In the genomic region with DNA sequence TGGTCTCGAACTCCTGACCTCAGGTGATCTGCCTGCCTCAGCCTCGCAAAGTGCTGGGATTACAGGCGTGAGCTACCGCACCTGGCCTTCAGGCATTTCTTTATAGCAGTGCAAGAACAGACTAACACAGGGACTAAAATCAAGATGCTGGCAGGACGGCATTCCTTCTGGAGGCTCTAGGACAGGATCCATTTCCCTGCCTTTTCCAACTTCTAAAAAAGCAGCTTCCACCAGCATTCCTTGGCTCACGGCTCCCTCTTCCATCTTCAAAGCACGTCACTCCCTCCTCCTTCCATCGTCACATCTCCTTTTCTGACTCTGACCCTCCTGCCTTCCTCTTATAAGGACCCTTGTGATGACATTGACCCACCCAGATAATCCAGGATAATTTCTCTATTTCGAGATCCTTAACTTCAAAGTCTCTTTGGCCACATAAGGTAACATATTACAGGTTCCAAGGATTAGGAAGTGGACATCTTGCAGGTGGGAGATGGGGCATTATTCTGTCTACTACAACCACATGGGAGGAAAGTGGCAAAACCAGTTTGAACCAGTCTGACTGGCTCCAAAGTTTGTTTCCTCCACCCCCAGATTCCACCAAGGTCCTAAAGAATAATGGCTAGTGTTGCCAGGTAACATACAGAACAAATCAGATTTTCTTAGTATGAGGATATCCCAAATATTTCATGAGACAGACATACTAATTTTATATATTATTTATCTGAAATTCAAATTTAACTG, we compare ENCODE assay signal across 18 cellular contexts.
DNase-seq lines count a peak whose midpoint lies in the region; ATAC-seq, FAIRE-seq and TF ChIP-seq lines count a peak whose summit lies in the region.
"Had no signal": no experiment of that assay in that cellular context is flagged by ENCODE, and none has a peak within 500 bp of the region (broad histone marks: within the 10 kb centered on the region; RNA-seq: fewer than 3 reads in every experiment).

No MANE protein-coding gene starts in this region.

- TF ChIP-seq RAD21 in Ishikawa (IDR thresholded peaks at IDR 0.05; ENCODE audit: low read depth) (no peak), H1 (IDR thresholded peaks at IDR 0.05 in 1 of 2, conservative IDR thresholded peaks at IDR 0.05 in 1 of 2; ENCODE audit: low read depth in 2 of 2, low read length in 2 of 2) (no peak)

- H4K8ac ChIP-seq in H1 (ENCODE audit: extremely low read depth, insufficient read depth, low read length), result no peak overlapping the region
- no peak overlapping the region for H4K8ac ChIP-seq in mesendoderm (ENCODE audit: low read depth, low read length)

- H3K4me3 ChIP-seq in H1 (ENCODE audit: extremely low read depth in 1 of 4, insufficient read depth in 2 of 4, low read depth in 3 of 4, low read length in 4 of 4), result no peak overlapping the region
- no peak overlapping the region for H3K4me3 ChIP-seq in mesendoderm (ENCODE audit: low read length)
- H3K4me3 ChIP-seq: GM12878 had no signal

- no peaks in the 10 kb centered on the region for H3K9me3 Mint-ChIP-seq in Calu3 (ENCODE audit: low read depth, unreplicated experiment)

- intact Hi-C loops in Calu3 (cut with micrococcal nuclease; ENCODE audit: unreplicated experiment), result loop anchor here (10.0 kb wide), 1 partner anchor 176 kb away; the partner anchor contains the start of gene MN1

- H3K18ac ChIP-seq in H1 (ENCODE audit: extremely low read depth, low read length) (peak overlapping the region; percentile 5; the same call in 1 of the 2 replicates), mesendoderm (ENCODE audit: low read length) (no peak overlapping the region)

- ATAC-seq in GM19452 (IDR thresholded peaks at IDR 0.05; ENCODE audit: unreplicated experiment), result no peak
- no peak for ATAC-seq in GM18502 (IDR thresholded peaks at IDR 0.05; ENCODE audit: poor library complexity, unreplicated experiment)
- ATAC-seq in HG02884 (IDR thresholded peaks at IDR 0.05; ENCODE audit: unreplicated experiment), result no peak
- ATAC-seq: GM12878, Panc1 had no signal

- TF ChIP-seq POLR2A in H1 (IDR thresholded peaks at IDR 0.05; ENCODE audit: control extremely low read depth in 1 of 2, low read depth in 2 of 2, low read length in 2 of 2), result no peak

- H2BK120ac ChIP-seq in H1 (replicated peaks; ENCODE audit: low read depth, low read length), result peak overlapping the region; percentile 61
- no peak overlapping the region for H2BK120ac ChIP-seq in mesendoderm (ENCODE audit: low read depth, low read length)

- H3K79me1 ChIP-seq in H1 (ENCODE audit: low read depth, low read length), result no peaks in the 10 kb centered on the region
- no peaks in the 10 kb centered on the region for H3K79me1 ChIP-seq in mesendoderm (ENCODE audit: low read length)

- H3K4me3 Mint-ChIP-seq in Calu3 (ENCODE audit: low read depth, unreplicated experiment), result no peak overlapping the region

- peak overlapping the region; percentile 0 for H4K91ac ChIP-seq in H1 (replicated peaks; ENCODE audit: insufficient read length, low read length)

- no peak for FAIRE-seq in H1 (lab: Jason Lieb, UNC)
- FAIRE-seq: GM12878 had no signal

- POLR2A ChIA-PET in H1 (lab: Charles Lee; ENCODE audit: partially characterized antibody), result no interaction called here

- H3K23ac ChIP-seq in H1 (ENCODE audit: insufficient read length), result no peak overlapping the region
- no peak overlapping the region for H3K23ac ChIP-seq in mesendoderm (ENCODE audit: low read length)

- H3K79me2 ChIP-seq in H1 (ENCODE audit: control insufficient read depth in 1 of 2, insufficient read depth in 2 of 2, low read length in 2 of 2), result no peaks in the 10 kb centered on the region
- H3K79me2 ChIP-seq in mesendoderm (ENCODE audit: control insufficient read depth, insufficient read depth, low read length), result no peaks in the 10 kb centered on the region

- H3K4ac ChIP-seq in H1 (replicated peaks; ENCODE audit: insufficient read length, low read depth, low read length), result no peak overlapping the region
- H3K4ac ChIP-seq in mesendoderm (ENCODE audit: low read depth, low read length), result no peak overlapping the region

- H3K27me3 ChIP-seq in H1 (replicated peaks in 1 of 4; ENCODE audit: control insufficient read depth in 3 of 4, extremely low read depth in 1 of 4, insufficient read depth in 3 of 4, low read length in 3 of 4), result no peaks in the 10 kb centered on the region; a peak in 1 of 7 replicates
- H3K27me3 ChIP-seq in mesendoderm (ENCODE audit: insufficient read depth, low read length, poor library complexity), result no peaks in the 10 kb centered on the region

- H3K4me2 ChIP-seq in H1 (ENCODE audit: insufficient read depth in 1 of 2, low read depth in 2 of 2, low read length in 2 of 2) (0 out of 4 replicates have a peak overlapping the region, but pooled peaks of 1 of the 2 experiments have one; percentile 14), mesendoderm (ENCODE audit: low read length) (no peak overlapping the region)

- H3K27ac Mint-ChIP-seq in Calu3 (ENCODE audit: unreplicated experiment), result peak overlapping the region; percentile 32

- H2BK12ac ChIP-seq in H1 (ENCODE audit: low read depth, low read length), result 0 out of 2 replicates have a peak overlapping the region, but pooled peaks have one; percentile 10

- no peak for TF ChIP-seq CTCF in Calu3 (IDR thresholded peaks at IDR 0.05; ENCODE audit: unreplicated experiment)
- no peak for TF ChIP-seq CTCF in H1 (IDR thresholded peaks at IDR 0.05; ENCODE audit: control extremely low read depth in 1 of 3, insufficient read depth in 1 of 3, low read depth in 1 of 3, low read length in 3 of 3)

- H3K23me2 ChIP-seq in H1 (ENCODE audit: low read depth, low read length), result peaks cover 7% of the 10 kb centered on the region; the same call in 1 of the 2 replicates

- H2BK5ac ChIP-seq in H1 (ENCODE audit: low read depth, low read length) (peak overlapping the region; percentile 40; the same call in 1 of the 2 replicates), mesendoderm (ENCODE audit: low read length) (no peak overlapping the region)

- no peaks in the 10 kb centered on the region for H3K36me3 ChIP-seq in H1 (ENCODE audit: control insufficient read depth in 2 of 4, insufficient read depth in 4 of 4, low read length in 3 of 4)
- H3K36me3 ChIP-seq in mesendoderm (ENCODE audit: control insufficient read depth, insufficient read depth, low read length), result no peaks in the 10 kb centered on the region

- CTCF ChIA-PET in Calu3 (lab: Charles Lee), result no interaction called here
- CTCF ChIA-PET in H1 (lab: Charles Lee; ENCODE audit: partially characterized antibody), result interaction anchor here (1.6 to 1.8 kb wide), 2 partner anchors 44 to 71 kb away, joined by 3 to 5 read pairs; no protein-coding TSS in a partner anchor

- no peak for TF ChIP-seq EP300 in Ishikawa (IDR thresholded peaks at IDR 0.05; ENCODE audit: borderline replicate concordance)
- TF ChIP-seq EP300 in H1 (IDR thresholded peaks at IDR 0.05; ENCODE audit: borderline replicate concordance in 1 of 2, low read depth in 2 of 2, low read length in 2 of 2), result no peak

- H3K56ac ChIP-seq in H1 (replicated peaks; ENCODE audit: insufficient read length, low read depth, low read length) (no peak overlapping the region), mesendoderm (ENCODE audit: low read length) (no peak overlapping the region)

- H3K27ac ChIP-seq in H1 (ENCODE audit: low read depth, low read length) (no peak overlapping the region), mesendoderm (ENCODE audit: low read depth, low read length) (no peak overlapping the region)

- peaks cover 6 to 20% (median 10%) of the 10 kb centered on the region in 4 experiments for H3K4me1 ChIP-seq in H1 (replicated peaks in 1 of 4; ENCODE audit: control insufficient read depth in 3 of 4, insufficient read depth in 4 of 4, low read length in 3 of 4)
- peaks cover 2% of the 10 kb centered on the region for H3K4me1 ChIP-seq in mesendoderm (ENCODE audit: control insufficient read depth, low read depth, low read length)

- peaks cover 17% of the 10 kb centered on the region for H3K4me1 Mint-ChIP-seq in Calu3 (ENCODE audit: low read depth, unreplicated experiment)

- H3K27me3 Mint-ChIP-seq in Calu3 (ENCODE audit: unreplicated experiment), result no peaks in the 10 kb centered on the region

- peaks cover 7% of the 10 kb centered on the region for H3K36me3 Mint-ChIP-seq in Calu3 (ENCODE audit: insufficient read depth, unreplicated experiment)

- H2BK20ac ChIP-seq in H1 (ENCODE audit: low read length), result 0 out of 2 replicates have a peak overlapping the region, but pooled peaks have one; percentile 0

- H2BK15ac ChIP-seq in H1 (ENCODE audit: low read length) (no peak overlapping the region), mesendoderm (replicated peaks; ENCODE audit: low read depth) (no peak overlapping the region)

- no peak overlapping the region for H3K14ac ChIP-seq in H1 (ENCODE audit: insufficient read length)

- H2AFZ ChIP-seq in H1 (ENCODE audit: low read length), result no peak overlapping the region

- H3K9ac ChIP-seq in H1 (replicated peaks in 1 of 4; ENCODE audit: extremely low read depth in 1 of 4, low read depth in 3 of 4, low read length in 3 of 4) (no peak overlapping the region), mesendoderm (ENCODE audit: low read length) (no peak overlapping the region)

- no TSS peak for BruUV-seq in Calu3 (replicated peaks; lab: Mats Ljungman, UMichigan)

- no peaks in the 10 kb centered on the region for H4K20me1 ChIP-seq in H1 (replicated peaks in 1 of 2; ENCODE audit: control insufficient read depth in 1 of 2, insufficient read depth in 2 of 2, low read length in 2 of 2)

- H2AK5ac ChIP-seq in H1 (ENCODE audit: low read depth, low read length) (no peak overlapping the region), mesendoderm (ENCODE audit: low read length) (no peak overlapping the region)

- WGBS in H1 (ENCODE audit: extremely low coverage in 1 of 2, insufficient coverage in 1 of 2, insufficient read length in 1 of 2, insufficient replicate concordance in 2 of 2, low coverage in 1 of 2, low lambda C conversion rate in 2 of 2, missing lambda C conversion rate in 1 of 2), 2 experiments, result 79% methylated on average over 9 of the region's 9 CpGs; no CpG with 5 or more reads in 1 of the 2 experiments
- no CpG with 5 or more reads among the region's 9 CpGs for WGBS in mesendoderm (ENCODE audit: extremely low coverage, insufficient coverage, low lambda C conversion rate)

- DNase-seq in Calu3 (peak; percentile 70), H1 (ENCODE audit: low read depth in 1 of 2, low spot score in 2 of 2) (no peak), mesendoderm (peak; percentile 40), NCI-H446 (lab: John Stamatoyannopoulos, UW) (no peak)
- DNase-seq: AML-193, Kasumi-1, MV-4-11, NCI-H1436, NCI-H2081, NCI-H345, NCI-H748 treated with DMSO at 0.1 percent for 48 hours, Right ventricle myocardium superior had no signal

- no peak overlapping the region for H4K5ac ChIP-seq in H1 (ENCODE audit: insufficient read length, low read depth, low read length)
- H4K5ac ChIP-seq in mesendoderm (ENCODE audit: low read length), result no peak overlapping the region

- H3K9me3 ChIP-seq in H1 (ENCODE audit: insufficient read depth in 2 of 2, low read depth in 1 of 2, low read length in 1 of 2), result no peaks in the 10 kb centered on the region; a peak in 1 of 4 replicates

Comparison
In these comparisons a context has a peak if more than half of its experiments do, and no peak if none do; other contexts are left out.
1. DNase-seq: peak in Calu3 (single experiment) and mesendoderm (single experiment); none in H1 (0 of 2) and NCI-H446 (0 of 2).